In the genomic region with DNA sequence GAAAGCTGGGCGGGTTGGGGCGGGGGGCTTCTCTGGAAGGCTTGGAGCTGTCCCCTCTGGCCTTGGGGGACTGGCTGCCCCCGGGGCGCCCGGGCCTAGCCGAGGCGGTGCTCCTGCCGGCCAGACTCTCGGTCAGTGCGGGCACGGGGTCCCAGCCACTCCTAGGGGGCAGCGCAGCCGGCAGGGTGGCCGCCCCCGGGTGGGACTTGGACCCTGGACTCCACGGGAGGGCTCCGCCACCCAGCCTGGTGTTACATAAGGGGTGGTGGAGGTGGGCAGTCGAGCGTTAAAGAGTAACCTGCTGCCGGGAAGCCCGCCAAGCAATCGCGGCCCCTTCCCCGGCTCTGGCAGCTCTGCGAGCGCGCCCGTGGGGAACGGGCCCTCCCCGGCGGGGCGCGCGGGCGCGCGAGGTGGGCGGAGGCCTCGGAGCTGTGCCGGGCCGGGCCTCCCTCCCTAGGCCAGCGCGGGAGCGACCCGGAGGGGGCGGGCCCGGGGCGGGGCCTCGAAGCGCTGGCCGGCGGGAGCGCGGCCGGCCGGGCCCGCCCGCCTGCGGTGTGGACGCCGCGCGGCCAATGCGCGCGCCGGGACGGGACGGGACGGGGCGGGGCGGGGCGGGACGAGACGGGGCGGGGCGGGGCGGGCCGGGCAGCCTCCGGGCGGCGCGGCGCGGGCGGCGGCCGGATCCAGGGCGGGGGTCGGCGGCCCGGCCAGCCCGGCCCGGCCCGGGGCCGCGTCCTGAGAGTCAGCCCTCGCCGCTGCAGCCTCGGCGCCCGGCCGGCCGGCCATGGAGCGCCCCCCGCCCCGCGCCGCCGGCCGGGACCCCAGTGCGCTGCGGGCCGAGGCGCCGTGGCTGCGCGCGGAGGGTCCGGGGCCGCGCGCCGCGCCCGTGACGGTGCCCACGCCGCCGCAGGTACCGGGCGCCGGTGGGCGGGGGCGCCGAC, we compare ENCODE assay signal across 7 cellular contexts.
DNase-seq lines count a peak whose midpoint lies in the region; ATAC-seq and TF ChIP-seq lines count a peak whose summit lies in the region.

TSS of gene SLC2A4RG (plus strand) at position 648 of the 941 bp plus-strand sequence. CDS start at position 785, 137 bp downstream.

- peak; percentile 53 for ATAC-seq in HG02642 (IDR thresholded peaks at IDR 0.05; ENCODE audit: poor library complexity, unreplicated experiment)

- DNase-seq in GM12864 (ENCODE audit: low read depth), result no peak
- peak; percentile 93 for DNase-seq in NCI-H2227 (lab: John Stamatoyannopoulos, UW; ENCODE audit: unreplicated experiment)
- DNase-seq in activated CD4-positive, CD25-positive, alpha-beta regulatory T cell (lab: John Stamatoyannopoulos, UW), result peak in 3 of 4 experiments; percentile 30 to 57 (median 55)
- peak; percentile 55 for DNase-seq in dedifferentiated amniotic fluid mesenchymal stem cell (ENCODE audit: extremely low spot score)
- peak; percentile 23 for DNase-seq in kidney glomerular epithelial cell (lab: John Stamatoyannopoulos, UW)
- peak; percentile 67 for DNase-seq in stimulated activated CD4-positive, alpha-beta T cell treated with anti-CD3 and anti-CD28 coated beads, Interleukin-12 subunit alpha, Interleukin-12 subunit beta, amount 100 ng/mL, for 4 hours

- peak within 1 kb of the TSS; percentile 65 for H3K4me3 ChIP-seq in GM12864 (ENCODE audit: low read depth, low read length)

- TF ChIP-seq CTCF in GM12864 (IDR thresholded peaks at IDR 0.05; ENCODE audit: low read depth, low read length, missing control alignments), result no peak
